In the genomic region with DNA sequence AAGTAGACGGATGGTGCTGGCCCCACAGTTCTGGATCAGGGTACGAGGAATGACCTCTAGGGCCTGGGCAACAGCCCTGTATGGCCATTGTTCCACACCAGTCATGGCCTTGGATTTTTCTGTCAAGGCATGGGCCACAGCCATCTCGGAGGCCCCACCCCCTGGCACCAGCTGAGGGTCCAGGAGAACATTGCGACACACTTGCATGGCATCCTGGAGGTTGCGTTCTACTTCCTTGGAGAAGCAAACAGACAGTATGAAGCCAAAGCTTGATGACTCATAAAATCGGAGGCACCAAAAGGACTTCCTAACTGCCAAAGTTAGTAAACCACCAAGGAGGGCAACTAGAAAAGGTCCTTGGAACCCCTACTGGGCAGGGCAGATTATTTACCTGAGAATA, we compare ENCODE assay signal across 20 cellular contexts. TPM values are rescaled to one million over a fixed set of nuclear protein-coding genes. Genes with fewer than 3 reads are reported as not detected.
DNase-seq lines count a peak whose midpoint lies in the region; ATAC-seq, FAIRE-seq and TF ChIP-seq lines count a peak whose summit lies in the region.
"Had no signal": no experiment of that assay in that cellular context is flagged by ENCODE, and none has a peak within 500 bp of the region (broad histone marks: within the 10 kb centered on the region; RNA-seq: fewer than 3 reads in every experiment).

No MANE protein-coding gene starts in this region.

- H3K23ac ChIP-seq in trophoblast cell (ENCODE audit: low read length): no peak overlapping the region

- no peaks in the 10 kb centered on the region for H3K79me1 ChIP-seq in trophoblast cell (ENCODE audit: low read length)

- peak in 1 of 2 experiments; percentile 47 for DNase-seq in A549 (ENCODE audit: low read depth in 1 of 2, low spot score in 1 of 2)
- DNase-seq in HL-60 (ENCODE audit: low read depth in 1 of 2, low spot score in 1 of 2): peak; percentile 37 to 89
- peak; percentile 39 for DNase-seq in adipocyte (ENCODE audit: low read depth)
- DNase-seq in kidney tubule cell (ENCODE audit: low spot score): peak; percentile 11
- no peak for DNase-seq in effector CD4-positive, alpha-beta T cell
- DNase-seq in transverse colon: no peak
- DNase-seq in mesothelial cell of epicardium (ENCODE audit: low spot score in 2 of 2, unreplicated experiment in 2 of 2): no peak
- DNase-seq in trophoblast cell: no peak
- DNase-seq: activated CD4-positive, alpha-beta memory T cell treated with anti-CD3 and anti-CD28 coated beads, Interleukin-2, amount 10 ng/mL, durations not matched to agents 7 days and 5 days; activated effector memory CD4-positive, alpha-beta T cell treated with Interleukin-2 at 50 U/mL for 16 hours; DND-41; GOT3; NCI-H1048; RPMI8226; stimulated activated CD8-positive, alpha-beta memory T cell treated with anti-CD3 and anti-CD28 coated beads, Interleukin-4, amount 100 ng/mL, for 48 hours had no signal

- H3K4me3 Mint-ChIP-seq in mesothelial cell of epicardium: no peak overlapping the region
- H3K4me3 Mint-ChIP-seq: activated CD4-positive, alpha-beta memory T cell treated with anti-CD3 and anti-CD28 coated beads, Interleukin-2, amount 10 ng/mL, durations not matched to agents 7 days and 5 days had no signal

- no peak overlapping the region for H2BK5ac ChIP-seq in trophoblast cell (ENCODE audit: low read depth, low read length, poor library complexity)

- WGBS in A549 (ENCODE audit: missing lambda C conversion rate): 66% methylated on average over 6 of the region's 6 CpGs
- WGBS in transverse colon (ENCODE audit: low coverage in 1 of 2), 2 donors: 83 to 87% methylated on average over 3 to 6 of the region's 6 CpGs
- WGBS in trophoblast cell (ENCODE audit: extremely low coverage, insufficient coverage, insufficient read length): no CpG with 5 or more reads among the region's 6 CpGs

- H3K79me2 ChIP-seq in trophoblast cell (ENCODE audit: control insufficient read depth, insufficient read depth, low read length, poor library complexity): no peaks in the 10 kb centered on the region

- no peak for FAIRE-seq in A549 (lab: Jason Lieb, UNC)
- FAIRE-seq: endometrium, urothelium cell line had no signal

- intact Hi-C loops in transverse colon (cut with DNase I; ENCODE audit: low total_unique reads): no loop called here

- TF ChIP-seq EP300 in A549 (IDR thresholded peaks at IDR 0.05) (no peak), transverse colon (IDR thresholded peaks at IDR 0.05; ENCODE audit: low read depth) (no peak)

- no peak overlapping the region for H4K12ac ChIP-seq in trophoblast cell (ENCODE audit: low read depth, low read length)

- no peak overlapping the region for H2BK12ac ChIP-seq in trophoblast cell (ENCODE audit: low read length)

- H2AFZ ChIP-seq in trophoblast cell (ENCODE audit: insufficient read depth, low read length, poor library complexity): no peak overlapping the region

- peaks cover 16% of the 10 kb centered on the region for H3K4me1 ChIP-seq in A549
- peaks cover 9% of the 10 kb centered on the region for H3K4me1 ChIP-seq in adipocyte (ENCODE audit: control insufficient read depth, insufficient read depth, low read length)
- H3K4me1 ChIP-seq in transverse colon: no peaks in the 10 kb centered on the region
- no peaks in the 10 kb centered on the region for H3K4me1 ChIP-seq in trophoblast cell (ENCODE audit: control insufficient read depth in 1 of 2, insufficient read depth in 2 of 2, low read length in 2 of 2)

- no peak for TF ChIP-seq RAD21 in A549 (conservative IDR thresholded peaks at IDR 0.05 in 1 of 2, IDR thresholded peaks at IDR 0.05 in 1 of 2)

- H3K9me3 Mint-ChIP-seq in mesothelial cell of epicardium: no peaks in the 10 kb centered on the region
- H3K9me3 Mint-ChIP-seq: activated CD4-positive, alpha-beta memory T cell treated with anti-CD3 and anti-CD28 coated beads, Interleukin-2, amount 10 ng/mL, durations not matched to agents 7 days and 5 days had no signal

- H4K91ac ChIP-seq in trophoblast cell (ENCODE audit: low read depth, low read length): no peak overlapping the region

- H3K4me3 ChIP-seq in A549 (no peak overlapping the region), HL-60 (replicated peaks; ENCODE audit: insufficient read depth, low read length) (no peak overlapping the region), adipocyte (ENCODE audit: low read length) (no peak overlapping the region), transverse colon (no peak overlapping the region), trophoblast cell (ENCODE audit: low read depth, low read length) (no peak overlapping the region)
- H3K4me3 ChIP-seq: cardiac muscle cell had no signal

- H3K14ac ChIP-seq in trophoblast cell (ENCODE audit: low read length): no peak overlapping the region

- POLR2A ChIA-PET in A549 (lab: Yijun Ruan, JAX): no interaction called here

- no peaks in the 10 kb centered on the region for H3K4me1 Mint-ChIP-seq in mesothelial cell of epicardium
- H3K4me1 Mint-ChIP-seq: activated CD4-positive, alpha-beta memory T cell treated with anti-CD3 and anti-CD28 coated beads, Interleukin-2, amount 10 ng/mL, durations not matched to agents 7 days and 5 days had no signal

- no peak overlapping the region for H4K8ac ChIP-seq in trophoblast cell (ENCODE audit: low read depth, low read length)

- H3K4me2 ChIP-seq in A549 (0 out of 3 replicates have a peak overlapping the region, but pooled peaks have one; percentile 8), trophoblast cell (ENCODE audit: low read length) (no peak overlapping the region)

- H3K36me3 Mint-ChIP-seq in mesothelial cell of epicardium: peaks cover 41% of the 10 kb centered on the region

- H3K9ac ChIP-seq in adipocyte (ENCODE audit: low read length) (no peak overlapping the region), trophoblast cell (ENCODE audit: low read length) (no peak overlapping the region)

- no peak for TF ChIP-seq CTCF in A549 (IDR thresholded peaks at IDR 0.05)
- TF ChIP-seq CTCF in HL-60 (IDR thresholded peaks at IDR 0.05; ENCODE audit: insufficient read depth, low read length): no peak
- no peak for TF ChIP-seq CTCF in transverse colon (IDR thresholded peaks at IDR 0.05)
- no peak for TF ChIP-seq CTCF in mesothelial cell of epicardium (IDR thresholded peaks at IDR 0.05; ENCODE audit: unreplicated experiment)

- H3K4ac ChIP-seq in trophoblast cell (ENCODE audit: low read depth, low read length): no peak overlapping the region

- peak; percentile 34 to 44; a peak in 3 of 6 replicates for ATAC-seq in A549

- peaks cover 92% of the 10 kb centered on the region for H3K36me3 ChIP-seq in adipocyte (ENCODE audit: control insufficient read depth, insufficient read depth, low read length, severe bottlenecking)
- peaks cover 0 to 80% (median 37%) of the 10 kb centered on the region in 4 donors for H3K36me3 ChIP-seq in transverse colon
- H3K36me3 ChIP-seq in trophoblast cell (ENCODE audit: control insufficient read depth in 1 of 2, insufficient read depth in 2 of 2, low read length in 2 of 2): peaks cover 40 to 57% of the 10 kb centered on the region in 2 experiments

- no peak overlapping the region for H2BK120ac ChIP-seq in trophoblast cell (ENCODE audit: insufficient read depth, low read length, poor library complexity)

- no peak overlapping the region for H2AK5ac ChIP-seq in trophoblast cell (ENCODE audit: low read length)

- H3K9me3 ChIP-seq in A549 (no peaks in the 10 kb centered on the region), adipocyte (ENCODE audit: control insufficient read depth, low read length) (no peaks in the 10 kb centered on the region), transverse colon (no peaks in the 10 kb centered on the region), trophoblast cell (ENCODE audit: insufficient read depth, low read depth, low read length) (no peaks in the 10 kb centered on the region)

- H3K27me3 ChIP-seq in HL-60 (ENCODE audit: insufficient read depth, poor library complexity, severe bottlenecking): no peaks in the 10 kb centered on the region
- H3K27me3 ChIP-seq in adipocyte (replicated peaks; ENCODE audit: control insufficient read depth, insufficient read depth, low read length): no peaks in the 10 kb centered on the region
- no peaks in the 10 kb centered on the region for H3K27me3 ChIP-seq in transverse colon
- H3K27me3 ChIP-seq in trophoblast cell (ENCODE audit: insufficient read depth, low read length): no peaks in the 10 kb centered on the region
- H3K27me3 ChIP-seq: cardiac muscle cell had no signal

- no peak overlapping the region for H3K27ac ChIP-seq in A549
- peak overlapping the region; percentile 27; the same call in 1 of the 2 replicates for H3K27ac ChIP-seq in HL-60 (replicated peaks)
- no peak overlapping the region for H3K27ac ChIP-seq in transverse colon
- no peak overlapping the region for H3K27ac ChIP-seq in trophoblast cell (ENCODE audit: low read depth, low read length)
- H3K27ac ChIP-seq: cardiac muscle cell had no signal

- CTCF ChIA-PET in A549 (lab: Yijun Ruan, JAX): interaction anchor here (5.6 kb wide), 1 partner anchor 9 kb away, joined by 34 read pairs; no protein-coding TSS in a partner anchor

- H3K18ac ChIP-seq in trophoblast cell (ENCODE audit: low read length): no peak overlapping the region

- in situ Hi-C loops in transverse colon (cut with MboI; ENCODE audit: low pct_ligation_motif_present in 1 of 4, low pct_unique_long_range_greater_than_20kb in 1 of 4, low sequenced_read_pairs in 3 of 4): no loop called here

- TF ChIP-seq POLR2A in A549 (IDR thresholded peaks at IDR 0.05; ENCODE audit: low read length) (no peak), transverse colon (IDR thresholded peaks at IDR 0.05) (no peak)

- no peaks in the 10 kb centered on the region for H3K27me3 Mint-ChIP-seq in mesothelial cell of epicardium (ENCODE audit: low read depth)
- H3K27me3 Mint-ChIP-seq: activated CD4-positive, alpha-beta memory T cell treated with anti-CD3 and anti-CD28 coated beads, Interleukin-2, amount 10 ng/mL, durations not matched to agents 7 days and 5 days had no signal

- H3K27ac Mint-ChIP-seq in mesothelial cell of epicardium: no peak overlapping the region
- H3K27ac Mint-ChIP-seq: activated CD4-positive, alpha-beta memory T cell treated with anti-CD3 and anti-CD28 coated beads, Interleukin-2, amount 10 ng/mL, durations not matched to agents 7 days and 5 days had no signal

RNA-seq across cellular contexts. Expression of gene VHLL, which starts 11.9 kb away (rescaled TPM):
- polyA plus RNA-seq in A549 (2011; rRNA removed) (not detected in 2 replicates), A549 (2017; fragmentation: RNase III; extraction: RNeasy Plus Mini Kit Qiagen cat#74134 plus additional on column Dnase treatment) (not detected in 3 replicates)
- not detected in 2 replicates for polyA plus RNA-seq in A549 (2012; cell fraction: cytosol; rRNA removed)
- 0.24 and 0.26 TPM in 2 replicates for polyA plus RNA-seq in A549 (2012; cell fraction: nucleus; rRNA removed)
- polyA minus RNA-seq in A549 (2011; rRNA and poly(A)+ RNA removed): 0.58 TPM in 1 of 2 replicates, not detected in the other
- total RNA-seq in transverse colon (not detected), mesothelial cell of epicardium (0.42 TPM in 1 of 3 replicates, not detected in the others)
- not detected in 2 replicates for polyA plus RNA-seq in trophoblast cell (2013)
- total RNA-seq: activated CD4-positive, alpha-beta memory T cell treated with anti-CD3 and anti-CD28 coated beads, Interleukin-2, amount 10 ng/mL, durations not matched to agents 7 days and 5 days; NCI-H460 had no signal

RNA-seq across cellular contexts. Expression of gene GLMP, which starts 15.5 kb away (rescaled TPM):
- polyA plus RNA-seq in A549 (2011; rRNA removed) (12.4 and 16.9 TPM in 2 replicates), A549 (2017; fragmentation: RNase III; extraction: RNeasy Plus Mini Kit Qiagen cat#74134 plus additional on column Dnase treatment) (23.0 to 32.5 TPM (median 29.0 TPM) in 3 replicates)
- polyA plus RNA-seq in A549 (2012; cell fraction: cytosol; rRNA removed): 17.2 and 23.4 TPM in 2 replicates
- polyA plus RNA-seq in A549 (2012; cell fraction: nucleus; rRNA removed): 24.1 and 24.6 TPM in 2 replicates
- 11.4 and 11.5 TPM in 2 replicates for polyA minus RNA-seq in A549 (2011; rRNA and poly(A)+ RNA removed)
- total RNA-seq in transverse colon (10 to 100 TPM in 3 of 4 donors, 1 to 10 TPM in 1; 4.0 to 65.9 (median 38.2) TPM), mesothelial cell of epicardium (60.2 to 64.2 TPM (median 63.2 TPM) in 3 replicates)
- polyA plus RNA-seq in trophoblast cell (2013): 64.4 and 70.4 TPM in 2 replicates

RNA-seq across cellular contexts. Expression of gene TMEM79, which starts 26.8 kb away (rescaled TPM):
- polyA plus RNA-seq in A549 (2011; rRNA removed): 7.2 and 7.5 TPM in 2 replicates
- 12.3 and 13.1 TPM in 2 replicates for polyA plus RNA-seq in A549 (2012; cell fraction: cytosol; rRNA removed)
- 23.9 and 26.7 TPM in 2 replicates for polyA plus RNA-seq in A549 (2012; cell fraction: nucleus; rRNA removed)
- 5.7 to 6.3 TPM (median 6.3 TPM) in 3 replicates for polyA plus RNA-seq in A549 (2017; fragmentation: RNase III; extraction: RNeasy Plus Mini Kit Qiagen cat#74134 plus additional on column Dnase treatment)
- polyA minus RNA-seq in A549 (2011; rRNA and poly(A)+ RNA removed): 6.4 TPM in 2 replicates
- total RNA-seq in transverse colon: 10 to 100 TPM in 1 of 4 donors, 1 to 10 TPM in 3; 2.0 to 13.1 (median 3.9) TPM
- 5.7 to 6.9 TPM (median 6.1 TPM) in 3 replicates for total RNA-seq in mesothelial cell of epicardium
- polyA plus RNA-seq in trophoblast cell (2013): 3.2 and 3.8 TPM in 2 replicates

RNA-seq across cellular contexts. Expression of gene CCT3, which starts 27.1 kb away (rescaled TPM):
- polyA plus RNA-seq in A549 (2011; rRNA removed): 528 and 530 TPM in 2 replicates
- polyA plus RNA-seq in A549 (2012; cell fraction: cytosol; rRNA removed): 604 and 615 TPM in 2 replicates
- polyA plus RNA-seq in A549 (2012; cell fraction: nucleus; rRNA removed): 460 and 483 TPM in 2 replicates
- 804 to 909 TPM (median 824 TPM) in 3 replicates for polyA plus RNA-seq in A549 (2017; fragmentation: RNase III; extraction: RNeasy Plus Mini Kit Qiagen cat#74134 plus additional on column Dnase treatment)
- polyA minus RNA-seq in A549 (2011; rRNA and poly(A)+ RNA removed): 437 and 471 TPM in 2 replicates
- total RNA-seq in transverse colon: 100 to 1,000 TPM in 2 of 4 donors, 10 to 100 TPM in 2; 55.1 to 145 (median 90.7) TPM
- 174 to 190 TPM (median 186 TPM) in 3 replicates for total RNA-seq in mesothelial cell of epicardium
- polyA plus RNA-seq in trophoblast cell (2013): 206 and 207 TPM in 2 replicates

RNA-seq across cellular contexts. Expression of gene TSACC, which starts 27.4 kb away (rescaled TPM):
- polyA plus RNA-seq in A549 (2011; rRNA removed) (3.9 and 4.7 TPM in 2 replicates), A549 (2017; fragmentation: RNase III; extraction: RNeasy Plus Mini Kit Qiagen cat#74134 plus additional on column Dnase treatment) (2.6 to 3.2 TPM (median 3.0 TPM) in 3 replicates)
- 4.8 and 5.3 TPM in 2 replicates for polyA plus RNA-seq in A549 (2012; cell fraction: cytosol; rRNA removed)
- 1.3 TPM in 2 replicates for polyA plus RNA-seq in A549 (2012; cell fraction: nucleus; rRNA removed)
- 0.83 and 1.1 TPM in 2 replicates for polyA minus RNA-seq in A549 (2011; rRNA and poly(A)+ RNA removed)
- total RNA-seq in transverse colon (not detected), mesothelial cell of epicardium (not detected in 3 replicates)
- polyA plus RNA-seq in trophoblast cell (2013): 1.2 and 1.3 TPM in 2 replicates
- total RNA-seq: cardiac muscle cell, lung microvascular endothelial cell had no signal

Comparison
In these comparisons a context has a peak if more than half of its experiments do, and no peak if none do; other contexts are left out.
1. DNase-seq: peak in HL-60 (2 of 2), adipocyte (single experiment) and kidney tubule cell (single experiment); none in effector CD4-positive, alpha-beta T cell (single experiment), transverse colon (single experiment), mesothelial cell of epicardium (0 of 2) and trophoblast cell (0 of 2).